In genomic region chr2:168192839-168193616, GRCh38 we compare ENCODE assay signal across 1 cellular context.
TF ChIP-seq lines count a peak whose summit lies in the region.

No MANE protein-coding gene starts in this region.

TF ChIP-seq in HepG2, 621 proteins besides CTCF, POLR2A, EP300 and RAD21 (continued from another document and continues in another):
- TF ChIP-seq, protein P1, sequence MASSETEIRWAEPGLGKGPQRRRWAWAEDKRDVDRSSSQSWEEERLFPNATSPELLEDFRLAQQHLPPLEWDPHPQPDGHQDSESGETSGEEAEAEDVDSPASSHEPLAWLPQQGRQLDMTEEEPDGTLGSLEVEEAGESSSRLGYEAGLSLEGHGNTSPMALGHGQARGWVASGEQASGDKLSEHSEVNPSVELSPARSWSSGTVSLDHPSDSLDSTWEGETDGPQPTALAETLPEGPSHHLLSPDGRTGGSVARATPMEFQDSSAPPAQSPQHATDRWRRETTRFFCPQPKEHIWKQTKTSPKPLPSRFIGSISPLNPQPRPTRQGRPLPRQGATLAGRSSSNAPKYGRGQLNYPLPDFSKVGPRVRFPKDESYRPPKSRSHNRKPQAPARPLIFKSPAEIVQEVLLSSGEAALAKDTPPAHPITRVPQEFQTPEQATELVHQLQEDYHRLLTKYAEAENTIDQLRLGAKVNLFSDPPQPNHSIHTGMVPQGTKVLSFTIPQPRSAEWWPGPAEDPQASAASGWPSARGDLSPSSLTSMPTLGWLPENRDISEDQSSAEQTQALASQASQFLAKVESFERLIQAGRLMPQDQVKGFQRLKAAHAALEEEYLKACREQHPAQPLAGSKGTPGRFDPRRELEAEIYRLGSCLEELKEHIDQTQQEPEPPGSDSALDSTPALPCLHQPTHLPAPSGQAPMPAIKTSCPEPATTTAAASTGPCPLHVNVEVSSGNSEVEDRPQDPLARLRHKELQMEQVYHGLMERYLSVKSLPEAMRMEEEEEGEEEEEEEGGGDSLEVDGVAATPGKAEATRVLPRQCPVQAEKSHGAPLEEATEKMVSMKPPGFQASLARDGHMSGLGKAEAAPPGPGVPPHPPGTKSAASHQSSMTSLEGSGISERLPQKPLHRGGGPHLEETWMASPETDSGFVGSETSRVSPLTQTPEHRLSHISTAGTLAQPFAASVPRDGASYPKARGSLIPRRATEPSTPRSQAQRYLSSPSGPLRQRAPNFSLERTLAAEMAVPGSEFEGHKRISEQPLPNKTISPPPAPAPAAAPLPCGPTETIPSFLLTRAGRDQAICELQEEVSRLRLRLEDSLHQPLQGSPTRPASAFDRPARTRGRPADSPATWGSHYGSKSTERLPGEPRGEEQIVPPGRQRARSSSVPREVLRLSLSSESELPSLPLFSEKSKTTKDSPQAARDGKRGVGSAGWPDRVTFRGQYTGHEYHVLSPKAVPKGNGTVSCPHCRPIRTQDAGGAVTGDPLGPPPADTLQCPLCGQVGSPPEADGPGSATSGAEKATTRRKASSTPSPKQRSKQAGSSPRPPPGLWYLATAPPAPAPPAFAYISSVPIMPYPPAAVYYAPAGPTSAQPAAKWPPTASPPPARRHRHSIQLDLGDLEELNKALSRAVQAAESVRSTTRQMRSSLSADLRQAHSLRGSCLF (CRISPR knock-in tag; IDR thresholded peaks at IDR 0.05; ENCODE audit: borderline replicate concordance) = no peak
- TF ChIP-seq TAF1 (CRISPR knock-in tag; IDR thresholded peaks at IDR 0.05) = no peak
- 0 out of 2 replicates have a peak, but pooled peaks have one; percentile 6 for TF ChIP-seq ZFX (CRISPR knock-in tag; IDR thresholded peaks at IDR 0.05; ENCODE audit: low read depth)
- TF ChIP-seq ZNF614 (CRISPR knock-in tag; IDR thresholded peaks at IDR 0.05; ENCODE audit: borderline replicate concordance) = peak; percentile 10; the same call in 1 of the 2 replicates
- TF ChIP-seq, protein P2, sequence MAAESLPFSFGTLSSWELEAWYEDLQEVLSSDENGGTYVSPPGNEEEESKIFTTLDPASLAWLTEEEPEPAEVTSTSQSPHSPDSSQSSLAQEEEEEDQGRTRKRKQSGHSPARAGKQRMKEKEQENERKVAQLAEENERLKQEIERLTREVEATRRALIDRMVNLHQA (CRISPR knock-in tag; IDR thresholded peaks at IDR 0.05) = no peak
- TF ChIP-seq SIN3A (IDR thresholded peaks at IDR 0.05; ENCODE audit: borderline replicate concordance, low read depth, low read length) = no peak
- TF ChIP-seq, protein P3, sequence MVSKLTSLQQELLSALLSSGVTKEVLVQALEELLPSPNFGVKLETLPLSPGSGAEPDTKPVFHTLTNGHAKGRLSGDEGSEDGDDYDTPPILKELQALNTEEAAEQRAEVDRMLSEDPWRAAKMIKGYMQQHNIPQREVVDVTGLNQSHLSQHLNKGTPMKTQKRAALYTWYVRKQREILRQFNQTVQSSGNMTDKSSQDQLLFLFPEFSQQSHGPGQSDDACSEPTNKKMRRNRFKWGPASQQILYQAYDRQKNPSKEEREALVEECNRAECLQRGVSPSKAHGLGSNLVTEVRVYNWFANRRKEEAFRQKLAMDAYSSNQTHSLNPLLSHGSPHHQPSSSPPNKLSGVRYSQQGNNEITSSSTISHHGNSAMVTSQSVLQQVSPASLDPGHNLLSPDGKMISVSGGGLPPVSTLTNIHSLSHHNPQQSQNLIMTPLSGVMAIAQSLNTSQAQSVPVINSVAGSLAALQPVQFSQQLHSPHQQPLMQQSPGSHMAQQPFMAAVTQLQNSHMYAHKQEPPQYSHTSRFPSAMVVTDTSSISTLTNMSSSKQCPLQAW (CRISPR knock-in tag; IDR thresholded peaks at IDR 0.05) = 0 out of 2 replicates have a peak, but pooled peaks have one; percentile 6
- TF ChIP-seq MEF2D (CRISPR knock-in tag; IDR thresholded peaks at IDR 0.05) = 0 out of 2 replicates have a peak, but pooled peaks have one; percentile 34
- no peak for TF ChIP-seq ZNF777 (CRISPR knock-in tag; IDR thresholded peaks at IDR 0.05)
- TF ChIP-seq, protein P4, sequence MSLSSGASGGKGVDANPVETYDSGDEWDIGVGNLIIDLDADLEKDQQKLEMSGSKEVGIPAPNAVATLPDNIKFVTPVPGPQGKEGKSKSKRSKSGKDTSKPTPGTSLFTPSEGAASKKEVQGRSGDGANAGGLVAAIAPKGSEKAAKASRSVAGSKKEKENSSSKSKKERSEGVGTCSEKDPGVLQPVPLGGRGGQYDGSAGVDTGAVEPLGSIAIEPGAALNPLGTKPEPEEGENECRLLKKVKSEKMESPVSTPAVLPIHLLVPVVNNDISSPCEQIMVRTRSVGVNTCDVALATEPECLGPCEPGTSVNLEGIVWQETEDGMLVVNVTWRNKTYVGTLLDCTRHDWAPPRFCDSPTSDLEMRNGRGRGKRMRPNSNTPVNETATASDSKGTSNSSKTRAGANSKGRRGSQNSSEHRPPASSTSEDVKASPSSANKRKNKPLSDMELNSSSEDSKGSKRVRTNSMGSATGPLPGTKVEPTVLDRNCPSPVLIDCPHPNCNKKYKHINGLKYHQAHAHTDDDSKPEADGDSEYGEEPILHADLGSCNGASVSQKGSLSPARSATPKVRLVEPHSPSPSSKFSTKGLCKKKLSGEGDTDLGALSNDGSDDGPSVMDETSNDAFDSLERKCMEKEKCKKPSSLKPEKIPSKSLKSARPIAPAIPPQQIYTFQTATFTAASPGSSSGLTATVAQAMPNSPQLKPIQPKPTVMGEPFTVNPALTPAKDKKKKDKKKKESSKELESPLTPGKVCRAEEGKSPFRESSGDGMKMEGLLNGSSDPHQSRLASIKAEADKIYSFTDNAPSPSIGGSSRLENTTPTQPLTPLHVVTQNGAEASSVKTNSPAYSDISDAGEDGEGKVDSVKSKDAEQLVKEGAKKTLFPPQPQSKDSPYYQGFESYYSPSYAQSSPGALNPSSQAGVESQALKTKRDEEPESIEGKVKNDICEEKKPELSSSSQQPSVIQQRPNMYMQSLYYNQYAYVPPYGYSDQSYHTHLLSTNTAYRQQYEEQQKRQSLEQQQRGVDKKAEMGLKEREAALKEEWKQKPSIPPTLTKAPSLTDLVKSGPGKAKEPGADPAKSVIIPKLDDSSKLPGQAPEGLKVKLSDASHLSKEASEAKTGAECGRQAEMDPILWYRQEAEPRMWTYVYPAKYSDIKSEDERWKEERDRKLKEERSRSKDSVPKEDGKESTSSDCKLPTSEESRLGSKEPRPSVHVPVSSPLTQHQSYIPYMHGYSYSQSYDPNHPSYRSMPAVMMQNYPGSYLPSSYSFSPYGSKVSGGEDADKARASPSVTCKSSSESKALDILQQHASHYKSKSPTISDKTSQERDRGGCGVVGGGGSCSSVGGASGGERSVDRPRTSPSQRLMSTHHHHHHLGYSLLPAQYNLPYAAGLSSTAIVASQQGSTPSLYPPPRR (CRISPR knock-in tag; IDR thresholded peaks at IDR 0.05; ENCODE audit: borderline replicate concordance) = 0 out of 2 replicates have a peak, but pooled peaks have one; percentile 10
- TF ChIP-seq, protein P5, sequence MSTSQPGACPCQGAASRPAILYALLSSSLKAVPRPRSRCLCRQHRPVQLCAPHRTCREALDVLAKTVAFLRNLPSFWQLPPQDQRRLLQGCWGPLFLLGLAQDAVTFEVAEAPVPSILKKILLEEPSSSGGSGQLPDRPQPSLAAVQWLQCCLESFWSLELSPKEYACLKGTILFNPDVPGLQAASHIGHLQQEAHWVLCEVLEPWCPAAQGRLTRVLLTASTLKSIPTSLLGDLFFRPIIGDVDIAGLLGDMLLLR (CRISPR knock-in tag; IDR thresholded peaks at IDR 0.05) = 0 out of 2 replicates have a peak, but pooled peaks have one; percentile 22
- 0 out of 2 replicates have a peak, but pooled peaks have one; percentile 28 for TF ChIP-seq POGZ (CRISPR knock-in tag; IDR thresholded peaks at IDR 0.05)
- TF ChIP-seq, protein P6, sequence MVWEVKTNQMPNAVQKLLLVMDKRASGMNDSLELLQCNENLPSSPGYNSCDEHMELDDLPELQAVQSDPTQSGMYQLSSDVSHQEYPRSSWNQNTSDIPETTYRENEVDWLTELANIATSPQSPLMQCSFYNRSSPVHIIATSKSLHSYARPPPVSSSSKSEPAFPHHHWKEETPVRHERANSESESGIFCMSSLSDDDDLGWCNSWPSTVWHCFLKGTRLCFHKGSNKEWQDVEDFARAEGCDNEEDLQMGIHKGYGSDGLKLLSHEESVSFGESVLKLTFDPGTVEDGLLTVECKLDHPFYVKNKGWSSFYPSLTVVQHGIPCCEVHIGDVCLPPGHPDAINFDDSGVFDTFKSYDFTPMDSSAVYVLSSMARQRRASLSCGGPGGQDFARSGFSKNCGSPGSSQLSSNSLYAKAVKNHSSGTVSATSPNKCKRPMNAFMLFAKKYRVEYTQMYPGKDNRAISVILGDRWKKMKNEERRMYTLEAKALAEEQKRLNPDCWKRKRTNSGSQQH (CRISPR knock-in tag; IDR thresholded peaks at IDR 0.05; ENCODE audit: low read depth) = 0 out of 2 replicates have a peak, but pooled peaks have one; percentile 32
- TF ChIP-seq, protein P7, sequence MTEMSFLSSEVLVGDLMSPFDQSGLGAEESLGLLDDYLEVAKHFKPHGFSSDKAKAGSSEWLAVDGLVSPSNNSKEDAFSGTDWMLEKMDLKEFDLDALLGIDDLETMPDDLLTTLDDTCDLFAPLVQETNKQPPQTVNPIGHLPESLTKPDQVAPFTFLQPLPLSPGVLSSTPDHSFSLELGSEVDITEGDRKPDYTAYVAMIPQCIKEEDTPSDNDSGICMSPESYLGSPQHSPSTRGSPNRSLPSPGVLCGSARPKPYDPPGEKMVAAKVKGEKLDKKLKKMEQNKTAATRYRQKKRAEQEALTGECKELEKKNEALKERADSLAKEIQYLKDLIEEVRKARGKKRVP (CRISPR knock-in tag; IDR thresholded peaks at IDR 0.05) = peak in 1 of 2 experiments; percentile 84; a peak in 2 of 4 replicates
- TF ChIP-seq, protein P8, sequence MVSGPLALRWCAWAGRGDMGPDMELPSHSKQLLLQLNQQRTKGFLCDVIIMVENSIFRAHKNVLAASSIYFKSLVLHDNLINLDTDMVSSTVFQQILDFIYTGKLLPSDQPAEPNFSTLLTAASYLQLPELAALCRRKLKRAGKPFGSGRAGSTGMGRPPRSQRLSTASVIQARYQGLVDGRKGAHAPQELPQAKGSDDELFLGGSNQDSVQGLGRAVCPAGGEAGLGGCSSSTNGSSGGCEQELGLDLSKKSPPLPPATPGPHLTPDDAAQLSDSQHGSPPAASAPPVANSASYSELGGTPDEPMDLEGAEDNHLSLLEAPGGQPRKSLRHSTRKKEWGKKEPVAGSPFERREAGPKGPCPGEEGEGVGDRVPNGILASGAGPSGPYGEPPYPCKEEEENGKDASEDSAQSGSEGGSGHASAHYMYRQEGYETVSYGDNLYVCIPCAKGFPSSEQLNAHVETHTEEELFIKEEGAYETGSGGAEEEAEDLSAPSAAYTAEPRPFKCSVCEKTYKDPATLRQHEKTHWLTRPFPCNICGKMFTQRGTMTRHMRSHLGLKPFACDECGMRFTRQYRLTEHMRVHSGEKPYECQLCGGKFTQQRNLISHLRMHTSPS (CRISPR knock-in tag; IDR thresholded peaks at IDR 0.05; ENCODE audit: low read depth) = no peak
- TF ChIP-seq ZNF274 (CRISPR knock-in tag; IDR thresholded peaks at IDR 0.05) = no peak
- TF ChIP-seq, protein P9, sequence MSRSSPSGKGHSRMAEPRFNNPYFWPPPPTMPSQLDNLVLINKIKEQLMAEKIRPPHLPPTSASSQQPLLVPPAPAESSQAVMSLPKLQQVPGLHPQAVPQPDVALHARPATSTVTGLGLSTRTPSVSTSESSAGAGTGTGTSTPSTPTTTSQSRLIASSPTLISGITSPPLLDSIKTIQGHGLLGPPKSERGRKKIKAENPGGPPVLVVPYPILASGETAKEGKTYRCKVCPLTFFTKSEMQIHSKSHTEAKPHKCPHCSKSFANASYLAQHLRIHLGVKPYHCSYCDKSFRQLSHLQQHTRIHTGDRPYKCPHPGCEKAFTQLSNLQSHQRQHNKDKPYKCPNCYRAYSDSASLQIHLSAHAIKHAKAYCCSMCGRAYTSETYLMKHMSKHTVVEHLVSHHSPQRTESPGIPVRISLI (CRISPR knock-in tag; IDR thresholded peaks at IDR 0.05; ENCODE audit: borderline replicate concordance) = 0 out of 2 replicates have a peak, but pooled peaks have one; percentile 1
- TF ChIP-seq, protein P10, sequence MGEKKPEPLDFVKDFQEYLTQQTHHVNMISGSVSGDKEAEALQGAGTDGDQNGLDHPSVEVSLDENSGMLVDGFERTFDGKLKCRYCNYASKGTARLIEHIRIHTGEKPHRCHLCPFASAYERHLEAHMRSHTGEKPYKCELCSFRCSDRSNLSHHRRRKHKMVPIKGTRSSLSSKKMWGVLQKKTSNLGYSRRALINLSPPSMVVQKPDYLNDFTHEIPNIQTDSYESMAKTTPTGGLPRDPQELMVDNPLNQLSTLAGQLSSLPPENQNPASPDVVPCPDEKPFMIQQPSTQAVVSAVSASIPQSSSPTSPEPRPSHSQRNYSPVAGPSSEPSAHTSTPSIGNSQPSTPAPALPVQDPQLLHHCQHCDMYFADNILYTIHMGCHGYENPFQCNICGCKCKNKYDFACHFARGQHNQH (CRISPR knock-in tag; IDR thresholded peaks at IDR 0.05) = 0 out of 2 replicates have a peak, but pooled peaks have one; percentile 47
- TF ChIP-seq PATZ1 (CRISPR knock-in tag; IDR thresholded peaks at IDR 0.05) = peak; percentile 65
- TF ChIP-seq ZNF605 (CRISPR knock-in tag; IDR thresholded peaks at IDR 0.05) = peak; percentile 33; the same call in 1 of the 2 replicates
- peak; percentile 9; the same call in 1 of the 2 replicates for TF ChIP-seq GABPB1 (CRISPR knock-in tag; IDR thresholded peaks at IDR 0.05)
- peak; percentile 55; the same call in 1 of the 2 replicates for TF ChIP-seq SP4 (CRISPR knock-in tag; IDR thresholded peaks at IDR 0.05)
- TF ChIP-seq ZNF703 (CRISPR knock-in tag; IDR thresholded peaks at IDR 0.05; ENCODE audit: borderline replicate concordance) = no peak
- 0 out of 2 replicates have a peak, but pooled peaks have one; percentile 42 for TF ChIP-seq ELF3 (CRISPR knock-in tag; IDR thresholded peaks at IDR 0.05)
